In genomic region chr15:85579011-85579701, GRCh38 we compare ENCODE assay signal across 10 cellular contexts.
A peak's percentile ranks its signal among the peaks of the same experiment; 100 is the strongest.
DNase-seq lines count a peak whose midpoint lies in the region; ATAC-seq and TF ChIP-seq lines count a peak whose summit lies in the region.
"Had no signal": no experiment of that assay in that cellular context is flagged by ENCODE, and none has a peak within 500 bp of the region (broad histone marks: within the 10 kb centered on the region; RNA-seq: fewer than 3 reads in every experiment).

No MANE protein-coding gene starts in this region.

- DNase-seq in OCI-M1 (lab: John Stamatoyannopoulos, UW), result peak; percentile 84
- no peak for DNase-seq in NCI-H1930 (lab: John Stamatoyannopoulos, UW)
- DNase-seq: DMS153, NCI-H526 treated with DMSO at 0.1 percent for 48 hours had no signal

- 58 to 67% methylated on average over 9 of the region's 9 CpGs for WGBS in esophagus, 2 donors

- no peak for ATAC-seq in GM18858 (IDR thresholded peaks at IDR 0.05; ENCODE audit: unreplicated experiment)
- ATAC-seq in GM21526 (IDR thresholded peaks at IDR 0.05; ENCODE audit: low FRiP score, unreplicated experiment), result no peak
- ATAC-seq in GM21423 (IDR thresholded peaks at IDR 0.05; ENCODE audit: unreplicated experiment), result no peak

- H3K4me3 ChIP-seq in BLaER1 treated with 17β-estradiol and CSF1 and Interleukin-3, amounts not matched to agents 10 nM and 100 nM, result peak overlapping the region in 5 of 10 experiments; percentile 16 to 37 (median 26); a peak in 5 of 20 replicates
- no peak overlapping the region for H3K4me3 ChIP-seq in esophagus (ENCODE audit: low read depth in 1 of 2, low read length in 2 of 2)
- H3K4me3 ChIP-seq in neutrophil (ENCODE audit: low read depth in 1 of 2, low read length in 1 of 2), result no peak overlapping the region

- peaks cover 0 to 100% (median 92%) of the 10 kb centered on the region in 11 experiments; a peak in 14 of 22 replicates for H4K20me1 ChIP-seq in BLaER1 treated with 17β-estradiol and CSF1 and Interleukin-3, amounts not matched to agents 10 nM and 100 nM

- no peak for TF ChIP-seq CTCF in neutrophil (IDR thresholded peaks at IDR 0.05)

- H3K36me3 ChIP-seq in BLaER1 treated with 17β-estradiol and CSF1 and Interleukin-3, amounts not matched to agents 10 nM and 100 nM, result peaks cover 29 to 93% (median 77%) of the 10 kb centered on the region in 11 experiments
- H3K36me3 ChIP-seq in esophagus (ENCODE audit: control insufficient read depth in 2 of 2, insufficient read depth in 2 of 2, low read length in 1 of 2), result peaks cover 9 to 18% of the 10 kb centered on the region in 2 donors
- H3K36me3 ChIP-seq in neutrophil, result peaks cover 73% of the 10 kb centered on the region

- H3K9me3 ChIP-seq in BLaER1 treated with 17β-estradiol and CSF1 and Interleukin-3, amounts not matched to agents 10 nM and 100 nM (replicated peaks in 1 of 11), result no peaks in the 10 kb centered on the region
- no peaks in the 10 kb centered on the region for H3K9me3 ChIP-seq in esophagus (ENCODE audit: control insufficient read depth in 2 of 2, insufficient read depth in 1 of 2, low read depth in 1 of 2, low read length in 1 of 2)
- no peaks in the 10 kb centered on the region for H3K9me3 ChIP-seq in neutrophil

- H3K9ac ChIP-seq in BLaER1 treated with 17β-estradiol and CSF1 and Interleukin-3, amounts not matched to agents 10 nM and 100 nM, result peak overlapping the region; percentile 13 to 71 (median 46); a peak in 16 of 22 replicates

- peak overlapping the region in 10 of 11 experiments; percentile 47 to 91 (median 76); a peak in 21 of 22 replicates for H3K27ac ChIP-seq in BLaER1 treated with 17β-estradiol and CSF1 and Interleukin-3, amounts not matched to agents 10 nM and 100 nM
- H3K27ac ChIP-seq in esophagus (ENCODE audit: low read depth in 2 of 2, low read length in 1 of 2) (peak overlapping the region; percentile 87 to 92), neutrophil (peak overlapping the region; percentile 75)

- no peaks in the 10 kb centered on the region for H3K27me3 ChIP-seq in BLaER1 treated with 17β-estradiol and CSF1 and Interleukin-3, amounts not matched to agents 10 nM and 100 nM
- H3K27me3 ChIP-seq in esophagus (ENCODE audit: control insufficient read depth in 1 of 2, insufficient read depth in 2 of 2, low read length in 2 of 2) (no peaks in the 10 kb centered on the region), neutrophil (no peaks in the 10 kb centered on the region)

- H3K4me1 ChIP-seq in BLaER1 treated with 17β-estradiol and CSF1 and Interleukin-3, amounts not matched to agents 10 nM and 100 nM, result peaks cover 57 to 93% (median 67%) of the 10 kb centered on the region in 10 experiments
- peaks cover 2 to 13% of the 10 kb centered on the region in 2 donors for H3K4me1 ChIP-seq in esophagus (ENCODE audit: control insufficient read depth in 2 of 2, insufficient read depth in 2 of 2, low read length in 1 of 2)
- peaks cover 44 to 46% of the 10 kb centered on the region in 2 experiments for H3K4me1 ChIP-seq in neutrophil (ENCODE audit: control insufficient read depth in 1 of 2, insufficient read depth in 1 of 2, low read depth in 1 of 2, low read length in 1 of 2)

- peak overlapping the region; percentile 54 to 95 (median 92) for H3K4me2 ChIP-seq in BLaER1 treated with 17β-estradiol and CSF1 and Interleukin-3, amounts not matched to agents 10 nM and 100 nM
